10 cellular contexts compared by ENCODE assay signal in the genomic region with DNA sequence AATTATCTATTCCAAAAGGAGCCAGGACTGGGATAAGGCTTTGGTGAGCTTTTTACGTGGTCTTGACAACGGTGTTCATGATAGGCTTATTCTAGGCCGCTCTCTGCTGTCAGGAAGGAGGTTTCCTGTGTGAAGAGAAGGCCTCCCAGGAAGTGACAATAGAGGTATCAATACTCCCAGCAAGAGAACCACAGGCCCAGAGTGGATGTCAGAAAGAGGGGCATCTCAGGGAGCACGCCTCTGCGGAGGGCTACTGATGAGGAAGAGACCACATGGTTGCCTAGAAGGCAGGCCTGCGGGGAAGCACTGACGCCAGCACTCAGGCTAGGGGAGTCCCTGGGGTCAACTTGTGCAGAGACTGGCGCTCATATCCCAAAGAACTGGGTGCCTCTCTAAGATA.
DNase-seq lines count a peak whose midpoint lies in the region; ATAC-seq lines count a peak whose summit lies in the region.
"Had no signal": no experiment of that assay in that cellular context is flagged by ENCODE, and none has a peak within 500 bp of the region (broad histone marks: within the 10 kb centered on the region; RNA-seq: fewer than 3 reads in every experiment).

No MANE protein-coding gene starts in this region.

- DNase-seq in activated T-cell treated with anti-CD3 and anti-CD28 coated beads, Interleukin-2, amount 50 U/mL, for 1 hour = peak; percentile 53
- DNase-seq in activated T-cell treated with anti-CD3 and anti-CD28 coated beads for 4 hours = no peak
- DNase-seq in activated gamma-delta T cell (lab: John Stamatoyannopoulos, UW) = peak; percentile 24
- DNase-seq in memory B cell (ENCODE audit: low spot score in 2 of 2) = no peak
- DNase-seq in substantia nigra (lab: John Stamatoyannopoulos, UW) = peak in 4 of 49 donors; percentile 28 to 46 (median 38)
- no peak for DNase-seq in SKM-1 treated with dmso at 0.1 percent for 144 hours (lab: John Stamatoyannopoulos, UW; ENCODE audit: unreplicated experiment)
- DNase-seq in pons (ENCODE audit: low spot score) = no peak
- no peak for DNase-seq in SHP77 treated with DMSO at 0.1 percent for 48 hours (lab: John Stamatoyannopoulos, UW)
- DNase-seq: glutamatergic neuron had no signal

- H3K27ac ChIP-seq in substantia nigra (ENCODE audit: low read depth, low read length, poor library complexity, severe bottlenecking) = peak overlapping the region; percentile 94

- peak overlapping the region; percentile 21 for H3K4me3 Mint-ChIP-seq in memory B cell

- H3K36me3 Mint-ChIP-seq in memory B cell = peaks cover 4% of the 10 kb centered on the region
- H3K36me3 Mint-ChIP-seq: WTC11 had no signal

- H3K9me3 Mint-ChIP-seq in memory B cell = no peaks in the 10 kb centered on the region
- H3K9me3 Mint-ChIP-seq: WTC11 had no signal

- no peaks in the 10 kb centered on the region for H3K27me3 Mint-ChIP-seq in memory B cell

- ATAC-seq in memory B cell (ENCODE audit: low read depth) = no peak
- ATAC-seq: WTC11 had no signal

- H3K4me1 Mint-ChIP-seq in memory B cell = peaks cover 83% of the 10 kb centered on the region

- peak overlapping the region; percentile 99 for H3K27ac Mint-ChIP-seq in memory B cell
- H3K27ac Mint-ChIP-seq: WTC11 had no signal

Comparison
In these comparisons a context has a peak if more than half of its experiments do, and no peak if none do; other contexts are left out.
1. DNase-seq: peak in activated T-cell treated with anti-CD3 and anti-CD28 coated beads, Interleukin-2, amount 50 U/mL, for 1 hour (single experiment) and activated gamma-delta T cell (single experiment); none in activated T-cell treated with anti-CD3 and anti-CD28 coated beads for 4 hours (single experiment), memory B cell (0 of 2), SKM-1 treated with dmso at 0.1 percent for 144 hours (single experiment), pons (single experiment) and SHP77 treated with DMSO at 0.1 percent for 48 hours (single experiment).